Comparison of ENCODE assay signal across 1 cellular context in genomic region chr14:101074124-101075024, GRCh38.
TF ChIP-seq lines count a peak whose summit lies in the region.

No MANE protein-coding gene starts in this region.

TF ChIP-seq in WTC11, 78 proteins besides CTCF, POLR2A, EP300 and RAD21 (continued from another document):
- TF ChIP-seq E2F5 (CRISPR knock-in tag; IDR thresholded peaks at IDR 0.05): no peak
- no peak for TF ChIP-seq PRRX2 (CRISPR knock-in tag; IDR thresholded peaks at IDR 0.05)
- no peak for TF ChIP-seq CDX4 (CRISPR knock-in tag; IDR thresholded peaks at IDR 0.05; ENCODE audit: borderline replicate concordance)
- no peak for TF ChIP-seq ARID4B (CRISPR knock-in tag; IDR thresholded peaks at IDR 0.05; ENCODE audit: borderline replicate concordance)
- no peak for TF ChIP-seq JAZF1 (CRISPR knock-in tag; IDR thresholded peaks at IDR 0.05)
- no peak for TF ChIP-seq IRF1 (CRISPR knock-in tag; IDR thresholded peaks at IDR 0.05)
- no peak for TF ChIP-seq SOX15 (CRISPR knock-in tag; IDR thresholded peaks at IDR 0.05)
- TF ChIP-seq TEAD4 (CRISPR knock-in tag; IDR thresholded peaks at IDR 0.05): no peak
